2 cellular contexts compared by ENCODE assay signal in genomic region chr9:25700430-25700829, GRCh38.
TF ChIP-seq lines count a peak whose summit lies in the region.

No MANE protein-coding gene starts in this region.

TF ChIP-seq in SK-N-SH, 30 proteins besides CTCF, POLR2A, EP300 and RAD21 (continued from another document):
- no peak for TF ChIP-seq IRF3 (IDR thresholded peaks at IDR 0.05; ENCODE audit: low read depth, low read length)
- no peak for TF ChIP-seq TAF1 (IDR thresholded peaks at IDR 0.05; ENCODE audit: borderline replicate concordance, low read depth, low read length)
- no peak for TF ChIP-seq YY1 (IDR thresholded peaks at IDR 0.05; ENCODE audit: low read depth)
- TF ChIP-seq PBX3 (IDR thresholded peaks at IDR 0.05) = no peak

TF ChIP-seq in SK-N-SH treated with all-trans-retinoic acid at 6 μM for 48 hours, 23 proteins besides CTCF, POLR2A, EP300 and RAD21 (continued from another document):
- TF ChIP-seq CSRNP3 (CRISPR knock-in tag; IDR thresholded peaks at IDR 0.05) (no peak), ZNF565 (CRISPR knock-in tag; conservative IDR thresholded peaks at IDR 0.05; ENCODE audit: low read depth) (no peak), TOX (CRISPR knock-in tag; IDR thresholded peaks at IDR 0.05; ENCODE audit: borderline replicate concordance) (no peak), ISL1 (CRISPR knock-in tag; IDR thresholded peaks at IDR 0.05) (no peak), ZNF8 (CRISPR knock-in tag; IDR thresholded peaks at IDR 0.05) (no peak), TCF4 (CRISPR knock-in tag; IDR thresholded peaks at IDR 0.05; ENCODE audit: borderline replicate concordance) (no peak), OSR1 (CRISPR knock-in tag; IDR thresholded peaks at IDR 0.05) (no peak)
